ENCODE assay signal across 9 cellular contexts in genomic region chr4:168848112-168848511, GRCh38.
A peak's percentile ranks its signal among the peaks of the same experiment; 100 is the strongest.
DNase-seq lines count a peak whose midpoint lies in the region; ATAC-seq and TF ChIP-seq lines count a peak whose summit lies in the region.
"Had no signal": no experiment of that assay in that cellular context is flagged by ENCODE, and none has a peak within 500 bp of the region (broad histone marks: within the 10 kb centered on the region; RNA-seq: fewer than 3 reads in every experiment).

No MANE protein-coding gene starts in this region.

- no peak overlapping the region for H2BK120ac ChIP-seq in neuronal stem cell (ENCODE audit: low read depth, low read length)

- H3K18ac ChIP-seq in neuronal stem cell (ENCODE audit: low read length), result no peak overlapping the region

- H2AK5ac ChIP-seq in neuronal stem cell (ENCODE audit: low read depth, low read length), result no peak overlapping the region

- H3K9ac ChIP-seq in BLaER1 treated with 17β-estradiol and CSF1 and Interleukin-3, amounts not matched to agents 10 nM and 100 nM, result peak overlapping the region in 2 of 11 experiments; percentile 42 to 56; a peak in 2 of 22 replicates
- no peak overlapping the region for H3K9ac ChIP-seq in neuronal stem cell (ENCODE audit: low read depth, low read length, poor library complexity)

- no peak overlapping the region for H2BK12ac ChIP-seq in neuronal stem cell (ENCODE audit: low read length)

- H3K14ac ChIP-seq in neuronal stem cell (ENCODE audit: low read length), result no peak overlapping the region

- ATAC-seq in HG03135 (IDR thresholded peaks at IDR 0.05; ENCODE audit: unreplicated experiment) (no peak), HG02678 (IDR thresholded peaks at IDR 0.05; ENCODE audit: unreplicated experiment) (no peak)

- H3K9me3 ChIP-seq in BLaER1 treated with 17β-estradiol and CSF1 and Interleukin-3, amounts not matched to agents 10 nM and 100 nM (replicated peaks in 1 of 11), result no peaks in the 10 kb centered on the region
- H3K9me3 ChIP-seq in neuronal stem cell (replicated peaks in 1 of 2; ENCODE audit: control insufficient read depth in 2 of 2, insufficient read depth in 1 of 2, low read depth in 1 of 2, low read length in 2 of 2), result no peaks in the 10 kb centered on the region

- H3K27ac ChIP-seq in BLaER1 treated with 17β-estradiol and CSF1 and Interleukin-3, amounts not matched to agents 10 nM and 100 nM, result peak overlapping the region in 3 of 11 experiments; percentile 61 to 69 (median 63); a peak in 5 of 22 replicates
- peak overlapping the region; percentile 75 for H3K27ac ChIP-seq in RWPE1
- no peak overlapping the region for H3K27ac ChIP-seq in neuronal stem cell (replicated peaks; ENCODE audit: low read length)

- H4K8ac ChIP-seq in neuronal stem cell (ENCODE audit: low read depth, low read length), result no peak overlapping the region

- DNase-seq in RWPE1 (ENCODE audit: low spot score) (peak; percentile 31), fibroblast of pulmonary artery (ENCODE audit: low read depth) (peak; percentile 60), neuronal stem cell (ENCODE audit: low spot score) (no peak), SIG-M5 treated with dmso at 0.1 percent for 504 hours (lab: John Stamatoyannopoulos, UW; ENCODE audit: unreplicated experiment) (no peak)
- DNase-seq in activated T-cell treated with anti-CD3 and anti-CD28 coated beads, Interleukin-2, amount 50 U/mL, for 1 hour, result no peak
- DNase-seq: activated CD4-positive, alpha-beta T cell treated with anti-CD3 and anti-CD28 coated beads, Interleukin-2, amount 50 U/mL, for 4 hours had no signal

- H3K36me3 ChIP-seq in BLaER1 treated with 17β-estradiol and CSF1 and Interleukin-3, amounts not matched to agents 10 nM and 100 nM, result no peaks in the 10 kb centered on the region
- H3K36me3 ChIP-seq in neuronal stem cell (replicated peaks in 1 of 2; ENCODE audit: control insufficient read depth in 2 of 2, insufficient read depth in 2 of 2, low read length in 2 of 2), result peaks cover 9 to 29% of the 10 kb centered on the region in 2 donors

- CTCF ChIA-PET in RWPE1 (lab: Yijun Ruan, JAX), result no interaction called here

- H3K23ac ChIP-seq in neuronal stem cell (ENCODE audit: low read depth, low read length, poor library complexity), result no peak overlapping the region

- H3K4ac ChIP-seq in neuronal stem cell (ENCODE audit: low read length), result no peak overlapping the region

- H3K79me1 ChIP-seq in neuronal stem cell (ENCODE audit: low read depth, low read length), result peaks cover 2% of the 10 kb centered on the region

- H3K4me3 ChIP-seq in BLaER1 treated with 17β-estradiol and CSF1 and Interleukin-3, amounts not matched to agents 10 nM and 100 nM, result no peak overlapping the region
- peak overlapping the region; percentile 35 for H3K4me3 ChIP-seq in fibroblast of pulmonary artery (replicated peaks; ENCODE audit: low read depth, low read length)
- peak overlapping the region in 1 of 2 donors; percentile 25 for H3K4me3 ChIP-seq in neuronal stem cell (ENCODE audit: low read length in 2 of 2)

- H3K27me3 ChIP-seq in BLaER1 treated with 17β-estradiol and CSF1 and Interleukin-3, amounts not matched to agents 10 nM and 100 nM, result no peaks in the 10 kb centered on the region
- no peaks in the 10 kb centered on the region for H3K27me3 ChIP-seq in neuronal stem cell (ENCODE audit: control insufficient read depth in 3 of 3, insufficient read depth in 3 of 3, low read depth in 1 of 3, low read length in 3 of 3)

- no CpG with 5 or more reads among the region's 4 CpGs for WGBS in neuronal stem cell (ENCODE audit: extremely low coverage in 2 of 2, insufficient read length in 2 of 2, insufficient replicate concordance in 1 of 2), 2 donors

- H2BK5ac ChIP-seq in neuronal stem cell (ENCODE audit: low read length), result no peak overlapping the region

- peak overlapping the region; percentile 36 to 76 (median 60); a peak in 20 of 22 replicates for H3K4me2 ChIP-seq in BLaER1 treated with 17β-estradiol and CSF1 and Interleukin-3, amounts not matched to agents 10 nM and 100 nM
- no peak overlapping the region for H3K4me2 ChIP-seq in neuronal stem cell (ENCODE audit: insufficient read depth, low read length, poor library complexity, severe bottlenecking)

- H4K20me1 ChIP-seq in BLaER1 treated with 17β-estradiol and CSF1 and Interleukin-3, amounts not matched to agents 10 nM and 100 nM, result no peaks in the 10 kb centered on the region

- TF ChIP-seq CTCF in RWPE1 (conservative IDR thresholded peaks at IDR 0.05; ENCODE audit: low read depth), result no peak
- no peak for TF ChIP-seq CTCF in fibroblast of pulmonary artery (IDR thresholded peaks at IDR 0.05; ENCODE audit: low read length, missing control alignments)

- POLR2A ChIA-PET in RWPE1 (lab: Yijun Ruan, JAX; ENCODE audit: low non-redundant PET), result no interaction called here

- no peak overlapping the region for H4K91ac ChIP-seq in neuronal stem cell (ENCODE audit: low read depth, low read length, poor library complexity)

- H3K4me1 ChIP-seq in BLaER1 treated with 17β-estradiol and CSF1 and Interleukin-3, amounts not matched to agents 10 nM and 100 nM, result peaks cover 14 to 29% (median 19%) of the 10 kb centered on the region in 10 experiments
- H3K4me1 ChIP-seq in neuronal stem cell (ENCODE audit: control insufficient read depth in 2 of 2, insufficient read depth in 1 of 2, low read depth in 1 of 2, low read length in 2 of 2), result peaks cover 16% of the 10 kb centered on the region in 2 donors

- H2BK15ac ChIP-seq in neuronal stem cell (ENCODE audit: low read length), result no peak overlapping the region

- H2AFZ ChIP-seq in neuronal stem cell (ENCODE audit: low read length), result peak overlapping the region; percentile 53

Comparison
In these comparisons a context has a peak if more than half of its experiments do, and no peak if none do; other contexts are left out.
1. DNase-seq: peak in RWPE1 (single experiment) and fibroblast of pulmonary artery (single experiment); none in neuronal stem cell (single experiment), SIG-M5 treated with dmso at 0.1 percent for 504 hours (single experiment) and activated T-cell treated with anti-CD3 and anti-CD28 coated beads, Interleukin-2, amount 50 U/mL, for 1 hour (single experiment).